1 cellular context compared by ENCODE assay signal in the genomic region with DNA sequence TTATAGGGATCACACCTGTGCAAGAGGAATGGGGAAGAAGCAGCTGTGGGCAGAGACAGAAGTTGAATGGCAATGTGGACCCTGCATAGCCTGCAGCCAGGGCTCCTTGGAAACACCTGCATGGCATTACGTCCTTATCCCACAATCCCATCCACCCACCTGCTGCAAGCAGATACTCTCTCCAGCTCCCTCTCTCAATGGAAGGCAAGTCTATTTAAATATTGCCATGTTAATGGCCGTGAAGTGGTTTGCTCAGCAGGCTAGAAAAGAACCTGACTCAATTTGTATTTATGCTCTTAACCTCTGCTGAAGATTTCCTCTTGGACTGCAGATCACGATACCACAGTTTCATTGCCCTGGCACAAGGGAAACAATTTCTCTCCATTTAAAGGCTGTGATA.
TF ChIP-seq lines count a peak whose summit lies in the region.

No MANE protein-coding gene starts in this region.

TF ChIP-seq in WTC11, 78 proteins besides CTCF, POLR2A, EP300 and RAD21 (continued from another document):
- TF ChIP-seq, protein P1, sequence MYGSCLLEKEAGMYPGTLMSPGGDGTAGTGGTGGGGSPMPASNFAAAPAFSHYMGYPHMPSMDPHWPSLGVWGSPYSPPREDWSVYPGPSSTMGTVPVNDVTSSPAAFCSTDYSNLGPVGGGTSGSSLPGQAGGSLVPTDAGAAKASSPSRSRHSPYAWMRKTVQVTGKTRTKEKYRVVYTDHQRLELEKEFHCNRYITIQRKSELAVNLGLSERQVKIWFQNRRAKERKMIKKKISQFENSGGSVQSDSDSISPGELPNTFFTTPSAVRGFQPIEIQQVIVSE (CRISPR knock-in tag; IDR thresholded peaks at IDR 0.05; ENCODE audit: borderline replicate concordance), result no peak
- TF ChIP-seq NR3C1 (CRISPR knock-in tag; conservative IDR thresholded peaks at IDR 0.05; ENCODE audit: low read depth), result no peak
- no peak for TF ChIP-seq ESRRA (CRISPR knock-in tag; IDR thresholded peaks at IDR 0.05; ENCODE audit: borderline replicate concordance)
TF ChIP-seq in WTC11: peak in this region for 1.
